In the genomic region with DNA sequence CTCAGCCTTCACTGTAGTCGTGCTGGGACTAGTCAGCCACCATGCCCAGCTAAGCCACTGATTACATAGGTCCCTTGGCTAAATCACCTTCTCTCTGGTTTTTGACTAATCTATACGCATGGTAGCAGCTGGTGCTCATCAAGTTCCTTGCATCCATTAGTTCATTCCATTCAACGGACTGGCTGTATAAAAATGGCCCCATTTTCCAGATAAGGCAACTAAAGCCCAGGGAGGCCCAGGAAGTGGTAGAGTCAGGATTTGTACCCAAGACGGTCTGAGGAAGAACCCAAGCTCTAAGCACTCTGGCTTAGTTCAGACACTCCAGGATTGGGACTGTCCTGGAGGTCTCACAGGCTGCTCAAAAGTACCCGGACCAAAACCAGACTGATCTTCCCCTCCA, we compare ENCODE assay signal across 22 cellular contexts.
DNase-seq lines count a peak whose midpoint lies in the region; ATAC-seq and TF ChIP-seq lines count a peak whose summit lies in the region.
"Had no signal": no experiment of that assay in that cellular context is flagged by ENCODE, and none has a peak within 500 bp of the region (broad histone marks: within the 10 kb centered on the region; RNA-seq: fewer than 3 reads in every experiment).

No MANE protein-coding gene starts in this region.

- H3K27me3 Mint-ChIP-seq in activated naive CD4-positive, alpha-beta T cell treated with anti-CD3 and anti-CD28 coated beads, Interleukin-2, amount 50 U/mL, for 24 hours: no peaks in the 10 kb centered on the region

- POLR2A ChIA-PET in RWPE1 (lab: Yijun Ruan, JAX; ENCODE audit: low non-redundant PET): no interaction called here

- H3K4me1 Mint-ChIP-seq in activated naive CD4-positive, alpha-beta T cell treated with anti-CD3 and anti-CD28 coated beads, Interleukin-2, amount 50 U/mL, for 24 hours: peaks cover 46% of the 10 kb centered on the region
- peaks cover 55% of the 10 kb centered on the region for H3K4me1 Mint-ChIP-seq in stimulated activated effector memory CD8-positive, alpha-beta T cell treated with anti-CD3 and anti-CD28 coated beads, Interleukin-12 subunit alpha, Interleukin-12 subunit beta, amount 100 ng/mL, for 72 hours

- no peak overlapping the region for H3K4me3 Mint-ChIP-seq in activated naive CD4-positive, alpha-beta T cell treated with anti-CD3 and anti-CD28 coated beads, Interleukin-2, amount 50 U/mL, for 24 hours
- H3K4me3 Mint-ChIP-seq in stimulated activated effector memory CD8-positive, alpha-beta T cell treated with anti-CD3 and anti-CD28 coated beads, Interleukin-12 subunit alpha, Interleukin-12 subunit beta, amount 100 ng/mL, for 72 hours: peak overlapping the region; percentile 43

- CTCF ChIA-PET in RWPE1 (lab: Yijun Ruan, JAX): no interaction called here

- no peak for ATAC-seq in stimulated activated effector memory CD8-positive, alpha-beta T cell treated with anti-CD3 and anti-CD28 coated beads, Interleukin-12 subunit alpha, Interleukin-12 subunit beta, amount 100 ng/mL, for 72 hours
- no peak for ATAC-seq in GM19035 (IDR thresholded peaks at IDR 0.05; ENCODE audit: unreplicated experiment)
- ATAC-seq: gastroesophageal sphincter, GM12878, left lobe of liver had no signal

- no peak for TF ChIP-seq CTCF in RWPE1 (conservative IDR thresholded peaks at IDR 0.05; ENCODE audit: low read depth)

- no peaks in the 10 kb centered on the region for H3K9me3 Mint-ChIP-seq in activated naive CD4-positive, alpha-beta T cell treated with anti-CD3 and anti-CD28 coated beads, Interleukin-2, amount 50 U/mL, for 24 hours
- no peaks in the 10 kb centered on the region for H3K9me3 Mint-ChIP-seq in stimulated activated effector memory CD8-positive, alpha-beta T cell treated with anti-CD3 and anti-CD28 coated beads, Interleukin-12 subunit alpha, Interleukin-12 subunit beta, amount 100 ng/mL, for 72 hours

- H3K27ac Mint-ChIP-seq in activated naive CD4-positive, alpha-beta T cell treated with anti-CD3 and anti-CD28 coated beads, Interleukin-2, amount 50 U/mL, for 24 hours: peak overlapping the region; percentile 37
- peak overlapping the region; percentile 68 for H3K27ac Mint-ChIP-seq in stimulated activated effector memory CD8-positive, alpha-beta T cell treated with anti-CD3 and anti-CD28 coated beads, Interleukin-12 subunit alpha, Interleukin-12 subunit beta, amount 100 ng/mL, for 72 hours

- H3K36me3 Mint-ChIP-seq in activated naive CD4-positive, alpha-beta T cell treated with anti-CD3 and anti-CD28 coated beads, Interleukin-2, amount 50 U/mL, for 24 hours: no peaks in the 10 kb centered on the region
- peaks cover 83% of the 10 kb centered on the region for H3K36me3 Mint-ChIP-seq in stimulated activated effector memory CD8-positive, alpha-beta T cell treated with anti-CD3 and anti-CD28 coated beads, Interleukin-12 subunit alpha, Interleukin-12 subunit beta, amount 100 ng/mL, for 72 hours

- H3K27ac ChIP-seq in RWPE1: peak overlapping the region; percentile 41
- H3K27ac ChIP-seq: colonic mucosa, epithelial cell of prostate, gastroesophageal sphincter, sigmoid colon, SJCRH30 had no signal

- DNase-seq in activated naive CD4-positive, alpha-beta T cell treated with Interleukin-2 at 50 U/mL for 16 hours: no peak
- DNase-seq in RWPE1 (ENCODE audit: low spot score) (no peak), NCI-H526 treated with DMSO at 0.1 percent for 48 hours (lab: John Stamatoyannopoulos, UW) (no peak)
- DNase-seq in stimulated activated effector memory CD8-positive, alpha-beta T cell treated with anti-CD3 and anti-CD28 coated beads, Interleukin-12 subunit alpha, Interleukin-12 subunit beta, amount 100 ng/mL, for 72 hours (ENCODE audit: low spot score in 2 of 2): no peak
- DNase-seq: activated CD4-positive, alpha-beta T cell treated with anti-CD3 and anti-CD28 coated beads, Interleukin-2, amount 50 U/mL, for 4 hours; activated effector memory CD4-positive, alpha-beta T cell treated with anti-CD3 and anti-CD28 coated beads, Interleukin-2, amount 50 U/mL, for 16 hours; Calu3; colonic mucosa; NCI-H1048; NCI-H2081; NCI-H524; OCI-M1; ovary; sigmoid colon; SJCRH30; stimulated activated CD4-positive, alpha-beta T cell treated with anti-CD3 and anti-CD28 coated beads, Interleukin-2, amount 100 ng/mL, for 24 hours had no signal
